Comparison of ENCODE assay signal across 19 cellular contexts in genomic region chr22:49147617-49148175, GRCh38.
"Had no signal": no experiment of that assay in that cellular context is flagged by ENCODE, and none has a peak within 500 bp of the region (broad histone marks: within the 10 kb centered on the region; RNA-seq: fewer than 3 reads in every experiment).

No MANE protein-coding gene starts in this region.

- H3K9ac ChIP-seq: SK-N-SH had no signal

- H3K27ac ChIP-seq: RWPE1 had no signal

- H3K9me3 ChIP-seq: SK-N-SH had no signal

- DNase-seq: KBM-7, MV-4-11, NCI-H1048, NCI-H1105, NCI-H1417, NCI-H1436 treated with DMSO at 0.1 percent for 48 hours, NCI-H1694 treated with DMSO at 0.1 percent for 48 hours, NCI-H1930, NCI-H2081 treated with DMSO at 0.1 percent for 48 hours, NCI-H2171, NCI-H226, NCI-H446, NCI-H510A, NCI-H524 treated with DMSO at 0.1 percent for 48 hours, NCI-H69, NCI-H774, SHP77, SK-N-SH had no signal

- H3K4me2 ChIP-seq: SK-N-SH had no signal
